Comparison of ENCODE assay signal across 12 cellular contexts in genomic region chr9:87276851-87277251, GRCh38.
DNase-seq lines count a peak whose midpoint lies in the region; ATAC-seq and TF ChIP-seq lines count a peak whose summit lies in the region.
"Had no signal": no experiment of that assay in that cellular context is flagged by ENCODE, and none has a peak within 500 bp of the region (broad histone marks: within the 10 kb centered on the region; RNA-seq: fewer than 3 reads in every experiment).

No MANE protein-coding gene starts in this region.

- peak overlapping the region; percentile 25 for H3K4me2 ChIP-seq in KMS-11

- H3K36me3 Mint-ChIP-seq in central memory CD8-positive, alpha-beta T cell (ENCODE audit: insufficient read depth): peaks cover 9% of the 10 kb centered on the region
- H3K36me3 Mint-ChIP-seq in osteocyte (ENCODE audit: unreplicated experiment): peaks cover 8% of the 10 kb centered on the region

- no peak overlapping the region for H3K9ac ChIP-seq in KMS-11

- peaks cover 83% of the 10 kb centered on the region for H3K27me3 ChIP-seq in KMS-11 (ENCODE audit: insufficient read depth, low read depth)
- H3K27me3 ChIP-seq: tibial artery had no signal

- no peak overlapping the region for H2AFZ ChIP-seq in KMS-11 (ENCODE audit: low read depth)

- DNase-seq in EL (peak; percentile 85), osteocyte (ENCODE audit: extremely low spot score, unreplicated experiment) (no peak), hypothalamus (lab: John Stamatoyannopoulos, UW) (no peak), NCI-H2227 (lab: John Stamatoyannopoulos, UW; ENCODE audit: unreplicated experiment) (no peak)
- DNase-seq in central memory CD8-positive, alpha-beta T cell (ENCODE audit: low spot score in 2 of 2): peak in 1 of 2 donors; percentile 32
- no peak for DNase-seq in activated CD4-positive, CD25-positive, alpha-beta regulatory T cell treated with anti-CD3 and anti-CD28 coated beads, Interleukin-2, amount 50 U/mL, for 72 hours
- DNase-seq: activated CD8-positive, alpha-beta memory T cell treated with anti-CD3 and anti-CD28 coated beads, Interleukin-2, amount 50 U/mL, for 4 hours; head of caudate nucleus; NCI-H187; tibial artery had no signal

- no peaks in the 10 kb centered on the region for H3K79me2 ChIP-seq in KMS-11 (ENCODE audit: insufficient read depth, low read depth)

- H3K27ac Mint-ChIP-seq in central memory CD8-positive, alpha-beta T cell (ENCODE audit: low read depth): no peak overlapping the region
- peak overlapping the region; percentile 95 for H3K27ac Mint-ChIP-seq in osteocyte (ENCODE audit: unreplicated experiment)

- peaks cover 35% of the 10 kb centered on the region for H3K4me1 ChIP-seq in KMS-11 (ENCODE audit: low read depth, poor library complexity, severe bottlenecking)

- no peak overlapping the region for H3K4me3 ChIP-seq in KMS-11 (IDR thresholded peaks at IDR 0.05; ENCODE audit: insufficient read depth, low read depth, low read length)
- H3K4me3 ChIP-seq: tibial artery had no signal

- H3K4me3 Mint-ChIP-seq in central memory CD8-positive, alpha-beta T cell: peak overlapping the region; percentile 70
- H3K4me3 Mint-ChIP-seq in osteocyte (ENCODE audit: unreplicated experiment): peak overlapping the region; percentile 38

- peak; percentile 80 for ATAC-seq in central memory CD8-positive, alpha-beta T cell (replicated peaks; ENCODE audit: extremely low read depth, poor library complexity, severe bottlenecking)
- no peak for ATAC-seq in HG02870 (IDR thresholded peaks at IDR 0.05; ENCODE audit: unreplicated experiment)

- no peaks in the 10 kb centered on the region for H3K9me3 Mint-ChIP-seq in central memory CD8-positive, alpha-beta T cell
- H3K9me3 Mint-ChIP-seq in osteocyte (ENCODE audit: unreplicated experiment): peaks cover 4% of the 10 kb centered on the region

- no peaks in the 10 kb centered on the region for H3K36me3 ChIP-seq in KMS-11 (ENCODE audit: insufficient read depth)
- H3K36me3 ChIP-seq: tibial artery had no signal

- H3K27me3 Mint-ChIP-seq in central memory CD8-positive, alpha-beta T cell: peaks cover 27% of the 10 kb centered on the region
- no peaks in the 10 kb centered on the region for H3K27me3 Mint-ChIP-seq in osteocyte (ENCODE audit: unreplicated experiment)

- peaks cover 56% of the 10 kb centered on the region for H3K4me1 Mint-ChIP-seq in central memory CD8-positive, alpha-beta T cell
- H3K4me1 Mint-ChIP-seq in osteocyte (ENCODE audit: unreplicated experiment): peaks cover 98% of the 10 kb centered on the region

- TF ChIP-seq CTCF in KMS-11 (conservative IDR thresholded peaks at IDR 0.05; ENCODE audit: low read depth, low read length) (no peak), osteocyte (IDR thresholded peaks at IDR 0.05) (no peak)

- H4K20me1 ChIP-seq in KMS-11 (ENCODE audit: insufficient read depth): no peaks in the 10 kb centered on the region; the same call in none of the 2 replicates

- peak overlapping the region; percentile 0; the same call in 1 of the 2 replicates for H3K27ac ChIP-seq in KMS-11
